ENCODE assay signal across 1 cellular context in genomic region chr7:101736077-101736476, GRCh38.
TF ChIP-seq lines count a peak whose summit lies in the region.

No MANE protein-coding gene starts in this region.

TF ChIP-seq in HCT116, 20 proteins besides CTCF, POLR2A, EP300 and RAD21 (continued from another document):
- TF ChIP-seq REST (IDR thresholded peaks at IDR 0.05; ENCODE audit: low read depth) (no peak), EZH2phosphoT487 (IDR thresholded peaks at IDR 0.05; ENCODE audit: borderline replicate concordance) (no peak), FOSL1 (IDR thresholded peaks at IDR 0.05; ENCODE audit: low read depth) (no peak), ZNF274 (IDR thresholded peaks at IDR 0.05; ENCODE audit: low read depth, low read length) (no peak), MAX (IDR thresholded peaks at IDR 0.05) (no peak), POLR2AphosphoS5 (IDR thresholded peaks at IDR 0.05; ENCODE audit: low read depth, low read length) (no peak)
